1 cellular context compared by ENCODE assay signal in genomic region chr22:25760294-25760693, GRCh38.
A peak's percentile ranks its signal among the peaks of the same experiment; 100 is the strongest.
TF ChIP-seq lines count a peak whose summit lies in the region.

No MANE protein-coding gene starts in this region.

TF ChIP-seq in HepG2, 621 proteins besides CTCF, POLR2A, EP300 and RAD21:
- TF ChIP-seq THYN1 (CRISPR knock-in tag; IDR thresholded peaks at IDR 0.05; ENCODE audit: borderline replicate concordance, low read depth) = no peak
- TF ChIP-seq ZNF703 (CRISPR knock-in tag; IDR thresholded peaks at IDR 0.05; ENCODE audit: borderline replicate concordance) = no peak
- no peak for TF ChIP-seq RFX1 (IDR thresholded peaks at IDR 0.05)
- TF ChIP-seq NFE2L1 (CRISPR knock-in tag; IDR thresholded peaks at IDR 0.05; ENCODE audit: borderline replicate concordance) = no peak
- TF ChIP-seq ZNF567 (CRISPR knock-in tag; IDR thresholded peaks at IDR 0.05; ENCODE audit: borderline replicate concordance) = no peak
- TF ChIP-seq NR2F6 (IDR thresholded peaks at IDR 0.05) = 0 out of 2 replicates have a peak, but pooled peaks have one; percentile 4
- TF ChIP-seq NR2F6 (CRISPR knock-in tag; IDR thresholded peaks at IDR 0.05) = no peak
- no peak for TF ChIP-seq DNMT1 (CRISPR knock-in tag; IDR thresholded peaks at IDR 0.05)
- TF ChIP-seq HNF1A (IDR thresholded peaks at IDR 0.05; ENCODE audit: low read depth) = no peak
- no peak for TF ChIP-seq HNF1A (CRISPR knock-in tag; IDR thresholded peaks at IDR 0.05; ENCODE audit: borderline replicate concordance)
- 0 out of 2 replicates have a peak, but pooled peaks have one; percentile 2 for TF ChIP-seq BCL6 (CRISPR knock-in tag; IDR thresholded peaks at IDR 0.05)
- no peak for TF ChIP-seq ZBTB3 (CRISPR knock-in tag; IDR thresholded peaks at IDR 0.05; ENCODE audit: borderline replicate concordance, low read depth)
- no peak for TF ChIP-seq AGO1 (IDR thresholded peaks at IDR 0.05; ENCODE audit: low read depth, low read length, poor library complexity, severe bottlenecking)
- TF ChIP-seq ZNF121 (CRISPR knock-in tag; IDR thresholded peaks at IDR 0.05) = 0 out of 2 replicates have a peak, but pooled peaks have one; percentile 16
- no peak for TF ChIP-seq PITX1 (CRISPR knock-in tag; IDR thresholded peaks at IDR 0.05)
- 0 out of 2 replicates have a peak, but pooled peaks have one; percentile 10 for TF ChIP-seq ZNF362 (CRISPR knock-in tag; IDR thresholded peaks at IDR 0.05; ENCODE audit: borderline replicate concordance)
- TF ChIP-seq JARID2 (CRISPR knock-in tag; IDR thresholded peaks at IDR 0.05; ENCODE audit: insufficient replicate concordance) = no peak
- no peak for TF ChIP-seq MXD1 (CRISPR knock-in tag; IDR thresholded peaks at IDR 0.05)
- TF ChIP-seq TEAD3 (CRISPR knock-in tag; optimal IDR thresholded peaks at IDR 0.05; ENCODE audit: borderline replicate concordance) = peak; percentile 4
- TF ChIP-seq TEAD2 (CRISPR knock-in tag; IDR thresholded peaks at IDR 0.05) = no peak
